ENCODE assay signal across 8 cellular contexts in the genomic region with DNA sequence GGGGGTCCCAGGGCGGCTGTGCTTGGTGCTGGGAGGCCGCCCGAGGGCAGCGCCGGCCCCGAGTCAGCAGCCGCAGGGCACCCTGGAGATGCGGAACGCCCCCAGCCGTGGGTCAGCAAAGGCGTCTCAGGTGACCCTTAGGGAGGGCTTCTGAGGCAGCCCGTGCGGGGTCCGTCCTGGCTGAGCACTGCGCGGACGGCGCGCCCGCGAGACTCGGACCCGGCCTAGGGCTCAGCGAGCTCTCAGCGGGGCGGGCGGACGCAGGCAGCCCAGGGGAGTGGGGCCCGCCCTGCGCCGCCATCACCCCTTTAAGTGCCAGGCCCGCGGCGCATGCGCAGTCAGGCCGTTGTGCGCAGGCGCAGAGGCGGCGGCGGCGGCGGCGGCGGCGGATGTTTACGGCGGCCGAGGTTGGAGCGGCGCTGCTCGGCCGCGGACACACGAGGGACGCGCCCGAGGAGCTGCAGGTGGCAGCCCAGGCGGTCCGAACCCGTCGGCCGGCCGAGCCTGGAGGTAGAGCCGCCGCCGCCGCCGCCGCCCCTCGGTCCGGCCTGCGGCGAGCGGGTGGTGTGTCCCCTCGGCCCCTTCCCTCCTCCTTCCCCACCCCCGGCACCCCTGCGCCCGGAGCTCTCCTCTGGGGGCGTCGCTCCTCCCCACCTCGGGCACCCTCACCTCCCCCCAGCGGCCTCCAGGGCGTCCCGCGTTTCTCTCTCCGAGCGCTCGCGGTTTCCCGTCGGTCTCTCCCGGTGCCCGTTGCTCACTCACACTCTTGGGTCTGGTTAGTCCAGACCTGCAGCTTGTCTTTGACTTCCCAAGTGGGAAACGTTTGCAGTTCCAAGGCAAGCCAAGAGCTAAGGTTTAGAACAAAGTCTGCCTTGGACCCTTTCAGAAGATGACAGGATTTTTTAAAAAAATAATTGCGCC. TPM values are rescaled to one million over a fixed set of nuclear protein-coding genes. Genes with fewer than 3 reads are reported as not detected.
DNase-seq lines count a peak whose midpoint lies in the region; ATAC-seq and TF ChIP-seq lines count a peak whose summit lies in the region.

Gene PCMTD2 (plus strand): TSS at position 388 of the 921 bp plus-strand sequence. CDS start 4,218 bp downstream, outside the sequence.

- H3K9ac ChIP-seq in liver (ENCODE audit: low read depth in 1 of 2, low read length in 2 of 2) = peak within 1 kb of the TSS; percentile 24 to 60

- H3K4me1 ChIP-seq in BE2C (peaks cover 4% of the 10 kb centered on the region), liver (ENCODE audit: control insufficient read depth in 4 of 4, insufficient read depth in 4 of 4, low read length in 3 of 4) (peaks cover 0 to 25% (median 16%) of the 10 kb centered on the region in 4 donors)

- no peak for TF ChIP-seq CTCF in BE2C (IDR thresholded peaks at IDR 0.05; ENCODE audit: low read depth, low read length)
- TF ChIP-seq CTCF in liver (IDR thresholded peaks at IDR 0.05; ENCODE audit: low read depth, low read length, missing input control) = no peak

- H3K27me3 ChIP-seq in BE2C (no peaks in the 10 kb centered on the region), liver (ENCODE audit: control insufficient read depth in 4 of 4, insufficient read depth in 4 of 4, low read length in 3 of 4) (no peaks in the 10 kb centered on the region)

- WGBS in liver = under 1% methylated on average over 96 of the region's 96 CpGs

- peak; percentile 91 for DNase-seq in BE2C
- DNase-seq in GM19240 (ENCODE audit: insufficient read length, low spot score) = peak; percentile 91
- DNase-seq in NCI-H526 treated with DMSO at 0.1 percent for 48 hours (lab: John Stamatoyannopoulos, UW) = peak; percentile 74
- peak; percentile 73 to 74 for DNase-seq in activated CD4-positive, alpha-beta T cell treated with anti-CD3 and anti-CD28 coated beads, Interleukin-2, amount 50 U/mL, for 4 hours
- peak; percentile 39 to 88 for DNase-seq in dermis microvascular lymphatic vessel endothelial cell (ENCODE audit: low read depth in 2 of 2)
- peak; percentile 81 for DNase-seq in stimulated activated CD4-positive, alpha-beta T cell treated with anti-CD3 and anti-CD28 coated beads, Interleukin-4, amount 100 ng/mL, for 24 hours

- H3K27ac ChIP-seq in liver (ENCODE audit: low read depth in 1 of 2, low read length in 2 of 2) = peak within 1 kb of the TSS; percentile 81 to 83

- peak within 1 kb of the TSS; percentile 88 for H3K4me3 ChIP-seq in BE2C (ENCODE audit: low read depth, low read length)
- H3K4me3 ChIP-seq in liver (ENCODE audit: low read depth in 1 of 3, low read length in 3 of 3) = peak within 1 kb of the TSS; percentile 80 to 88 (median 84)

- no peaks in the 10 kb centered on the region for H3K36me3 ChIP-seq in BE2C
- H3K36me3 ChIP-seq in liver (ENCODE audit: control insufficient read depth in 4 of 4, insufficient read depth in 3 of 4, low read depth in 1 of 4, low read length in 3 of 4) = peaks cover 0 to under 1% (median 0%) of the 10 kb centered on the region in 4 donors

- ATAC-seq in HG03457 (IDR thresholded peaks at IDR 0.05; ENCODE audit: unreplicated experiment) = peak; percentile 62

- peak in 1 of 2 donors; percentile 5 for TF ChIP-seq RAD21 in liver (IDR thresholded peaks at IDR 0.05)

- no peaks in the 10 kb centered on the region for H3K9me3 ChIP-seq in BE2C
- no peaks in the 10 kb centered on the region for H3K9me3 ChIP-seq in liver (ENCODE audit: control insufficient read depth in 4 of 4, low read length in 3 of 4)

TF ChIP-seq in liver, 16 proteins besides CTCF, POLR2A, EP300 and RAD21:
- TF ChIP-seq HNF4G (IDR thresholded peaks at IDR 0.05) (no peak), FOXA2 (IDR thresholded peaks at IDR 0.05) (no peak), HNF4A (conservative IDR thresholded peaks at IDR 0.05) (no peak), RXRA (IDR thresholded peaks at IDR 0.05) (no peak), GABPA (IDR thresholded peaks at IDR 0.05 in 1 of 2, conservative IDR thresholded peaks at IDR 0.05 in 1 of 2) (peak in 1 of 2 donors; percentile 58), YY1 (IDR thresholded peaks at IDR 0.05) (peak; percentile 58)
- TF ChIP-seq, protein P1, sequence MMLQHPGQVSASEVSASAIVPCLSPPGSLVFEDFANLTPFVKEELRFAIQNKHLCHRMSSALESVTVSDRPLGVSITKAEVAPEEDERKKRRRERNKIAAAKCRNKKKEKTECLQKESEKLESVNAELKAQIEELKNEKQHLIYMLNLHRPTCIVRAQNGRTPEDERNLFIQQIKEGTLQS (IDR thresholded peaks at IDR 0.05) = no peak

RNA-seq across cellular contexts. Expression of gene PCMTD2, which starts in this region (rescaled TPM):
- polyA plus RNA-seq in BE2C (2012; ENCODE audit: insufficient read depth, insufficient read length, low read depth) = 55.3 TPM
- total RNA-seq in dermis microvascular lymphatic vessel endothelial cell (49.3 and 52.3 TPM in 2 replicates), liver (10 to 100 TPM; 37.2 to 74.4 TPM)
- polyA plus RNA-seq in liver = 10 to 100 TPM; 12.7 to 13.6 TPM

Comparison
In these comparisons a context has a peak if more than half of its experiments do, and no peak if none do; other contexts are left out.
1. Peak in every context shown above with its lines: DNase-seq, ATAC-seq, H3K4me3 ChIP-seq and H3K27ac ChIP-seq.